In genomic region chr17:66422181-66422580, GRCh38 we compare ENCODE assay signal across 21 cellular contexts.
A peak's percentile ranks its signal among the peaks of the same experiment; 100 is the strongest.
DNase-seq lines count a peak whose midpoint lies in the region; ATAC-seq, FAIRE-seq and TF ChIP-seq lines count a peak whose summit lies in the region.
"Had no signal": no experiment of that assay in that cellular context is flagged by ENCODE, and none has a peak within 500 bp of the region (broad histone marks: within the 10 kb centered on the region; RNA-seq: fewer than 3 reads in every experiment).

No MANE protein-coding gene starts in this region.

- no peak overlapping the region for H3K4me3 Mint-ChIP-seq in WTC11

- no peak for FAIRE-seq in GM19239 (lab: Jason Lieb, UNC)
- FAIRE-seq: TTC549 had no signal

- H3K27me3 ChIP-seq in ACC112 (ENCODE audit: insufficient read depth, low read length), result no peaks in the 10 kb centered on the region
- H3K27me3 ChIP-seq: colonic mucosa, SJCRH30 had no signal

- no peaks in the 10 kb centered on the region for H3K9me3 Mint-ChIP-seq in WTC11

- peaks cover 38% of the 10 kb centered on the region for H3K4me1 ChIP-seq in ACC112 (ENCODE audit: control insufficient read depth, insufficient read depth, low read length, unreplicated experiment)
- H3K4me1 ChIP-seq: colonic mucosa had no signal

- H3K27me3 Mint-ChIP-seq in WTC11 (ENCODE audit: low read depth), result no peaks in the 10 kb centered on the region

- peak overlapping the region; percentile 67 for H3K27ac ChIP-seq in ACC112 (ENCODE audit: low read depth, low read length)
- H3K27ac ChIP-seq: colonic mucosa, SJCRH30 had no signal

- CTCF ChIA-PET in WTC11 (lab: Charles Lee), result no interaction called here

- no peak overlapping the region for H2AFZ ChIP-seq in ACC112 (ENCODE audit: low read length, unreplicated experiment)

- H3K4me3 ChIP-seq in ACC112 (ENCODE audit: low read depth, low read length), result no peak overlapping the region
- H3K4me3 ChIP-seq: colonic mucosa, HAP-1, SJCRH30 had no signal

- DNase-seq in GM03348 (ENCODE audit: low spot score) (peak; percentile 34), WTC11 (ENCODE audit: low spot score) (no peak), glomerular visceral epithelial cell (ENCODE audit: extremely low spot score) (peak; percentile 73), Right ventricle myocardium superior (no peak), cortex of kidney (lab: John Stamatoyannopoulos, UW) (no peak), GM19239 (ENCODE audit: insufficient read length, low spot score) (no peak)
- DNase-seq: activated CD4-positive, alpha-beta T cell treated with anti-CD3 and anti-CD28 coated beads, Interleukin-2, amount 50 U/mL, for 1 hour; activated T-cell treated with anti-CD3 and anti-CD28 coated beads, Interleukin-2, amount 50 U/mL, for 48 hours; anterior cingulate cortex; colonic mucosa; erythroblast; glutamatergic neuron; NCI-H187; NCI-H510A; retina; SJCRH30; substantia nigra had no signal

- no peak for TF ChIP-seq CTCF in WTC11 (IDR thresholded peaks at IDR 0.05)

- H3K79me2 ChIP-seq in ACC112 (ENCODE audit: control insufficient read depth, insufficient read depth, low read length, unreplicated experiment), result peaks cover 80% of the 10 kb centered on the region

- H3K36me3 ChIP-seq in ACC112 (ENCODE audit: insufficient read depth, low read length), result no peaks in the 10 kb centered on the region
- H3K36me3 ChIP-seq: colonic mucosa, HAP-1, SJCRH30 had no signal

- H3K36me3 Mint-ChIP-seq in WTC11, result no peaks in the 10 kb centered on the region

- POLR2A ChIA-PET in WTC11 (lab: Charles Lee), result no interaction called here

- no peak for ATAC-seq in WTC11
- no peak for ATAC-seq in Right ventricle myocardium superior (ENCODE audit: poor library complexity)
- ATAC-seq in GM19328 (IDR thresholded peaks at IDR 0.05; ENCODE audit: unreplicated experiment), result no peak

- H3K27ac Mint-ChIP-seq in WTC11, result peak overlapping the region; percentile 13; the same call in 1 of the 2 replicates

- intact Hi-C loops in Right ventricle myocardium superior (cut with DNase I), result no loop called here

- H3K4me1 Mint-ChIP-seq in WTC11, result peaks cover 45% of the 10 kb centered on the region

TF ChIP-seq in WTC11, 78 proteins besides CTCF, POLR2A, EP300 and RAD21:
- TF ChIP-seq KAT7 (CRISPR knock-in tag; IDR thresholded peaks at IDR 0.05; ENCODE audit: borderline replicate concordance), result no peak
- no peak for TF ChIP-seq TEAD4 (CRISPR knock-in tag; IDR thresholded peaks at IDR 0.05)
- no peak for TF ChIP-seq FOXP1 (CRISPR knock-in tag; IDR thresholded peaks at IDR 0.05; ENCODE audit: borderline replicate concordance)
- TF ChIP-seq TP53 (CRISPR knock-in tag; IDR thresholded peaks at IDR 0.05), result no peak
- TF ChIP-seq NFYB (CRISPR knock-in tag; conservative IDR thresholded peaks at IDR 0.05; ENCODE audit: low read depth), result no peak
- no peak for TF ChIP-seq AFF4 (CRISPR knock-in tag; IDR thresholded peaks at IDR 0.05; ENCODE audit: borderline replicate concordance)
- TF ChIP-seq SP1 (CRISPR knock-in tag; conservative IDR thresholded peaks at IDR 0.05), result no peak
- no peak for TF ChIP-seq ZNF512 (CRISPR knock-in tag; IDR thresholded peaks at IDR 0.05; ENCODE audit: borderline replicate concordance)
- no peak for TF ChIP-seq ZNF263 (CRISPR knock-in tag; IDR thresholded peaks at IDR 0.05; ENCODE audit: low read depth)
- no peak for TF ChIP-seq JAZF1 (CRISPR knock-in tag; IDR thresholded peaks at IDR 0.05)
- TF ChIP-seq ZNF671 (CRISPR knock-in tag; IDR thresholded peaks at IDR 0.05), result no peak
- TF ChIP-seq CBFB (CRISPR knock-in tag; IDR thresholded peaks at IDR 0.05; ENCODE audit: low read depth), result no peak
- TF ChIP-seq MAX (CRISPR knock-in tag; IDR thresholded peaks at IDR 0.05), result no peak
- TF ChIP-seq PRRX2 (CRISPR knock-in tag; IDR thresholded peaks at IDR 0.05), result no peak
- no peak for TF ChIP-seq USF1 (CRISPR knock-in tag; IDR thresholded peaks at IDR 0.05)
- TF ChIP-seq ETV6 (CRISPR knock-in tag; IDR thresholded peaks at IDR 0.05), result no peak
- no peak for TF ChIP-seq NR2C2 (CRISPR knock-in tag; IDR thresholded peaks at IDR 0.05)
TF ChIP-seq in WTC11: peak in this region for 0.

Comparison
In these comparisons a context has a peak if more than half of its experiments do, and no peak if none do; other contexts are left out.
1. DNase-seq: peak in GM03348 (single experiment) and glomerular visceral epithelial cell (single experiment); none in WTC11 (single experiment), Right ventricle myocardium superior (single experiment), cortex of kidney (single experiment) and GM19239 (single experiment).